In the genomic region with DNA sequence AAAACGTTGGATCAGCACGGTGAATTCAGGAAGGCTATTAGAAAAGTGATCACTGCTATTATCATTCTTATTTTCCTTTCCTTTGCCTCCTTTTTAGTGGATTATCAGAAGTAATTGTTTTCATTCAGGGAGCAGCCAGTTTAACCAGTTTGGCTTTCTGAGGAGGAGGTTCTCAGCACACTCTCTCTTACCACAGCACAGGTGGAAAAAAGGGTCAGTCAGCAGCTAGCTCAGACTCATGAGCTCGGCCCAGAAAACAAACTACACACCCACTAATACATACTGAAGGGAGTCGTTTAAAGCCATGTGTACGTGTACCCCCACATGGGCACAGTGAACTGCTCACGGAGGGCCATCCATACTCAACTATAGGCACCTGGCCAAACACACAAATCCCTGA, we compare ENCODE assay signal across 1 cellular context.
TF ChIP-seq lines count a peak whose summit lies in the region.

No MANE protein-coding gene starts in this region.

TF ChIP-seq in IMR-90, 13 proteins besides CTCF, POLR2A, EP300 and RAD21:
- TF ChIP-seq, protein P1, sequence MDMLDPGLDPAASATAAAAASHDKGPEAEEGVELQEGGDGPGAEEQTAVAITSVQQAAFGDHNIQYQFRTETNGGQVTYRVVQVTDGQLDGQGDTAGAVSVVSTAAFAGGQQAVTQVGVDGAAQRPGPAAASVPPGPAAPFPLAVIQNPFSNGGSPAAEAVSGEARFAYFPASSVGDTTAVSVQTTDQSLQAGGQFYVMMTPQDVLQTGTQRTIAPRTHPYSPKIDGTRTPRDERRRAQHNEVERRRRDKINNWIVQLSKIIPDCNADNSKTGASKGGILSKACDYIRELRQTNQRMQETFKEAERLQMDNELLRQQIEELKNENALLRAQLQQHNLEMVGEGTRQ (IDR thresholded peaks at IDR 0.05; ENCODE audit: low read depth, low read length), result no peak
- TF ChIP-seq MXI1 (IDR thresholded peaks at IDR 0.05; ENCODE audit: borderline replicate concordance, low read depth, low read length) (no peak), BHLHE40 (IDR thresholded peaks at IDR 0.05; ENCODE audit: low read depth, low read length) (no peak), RFX5 (IDR thresholded peaks at IDR 0.05; ENCODE audit: low read depth, low read length) (no peak), MAZ (IDR thresholded peaks at IDR 0.05; ENCODE audit: borderline replicate concordance, low read depth, low read length) (no peak)
- TF ChIP-seq, protein P2, sequence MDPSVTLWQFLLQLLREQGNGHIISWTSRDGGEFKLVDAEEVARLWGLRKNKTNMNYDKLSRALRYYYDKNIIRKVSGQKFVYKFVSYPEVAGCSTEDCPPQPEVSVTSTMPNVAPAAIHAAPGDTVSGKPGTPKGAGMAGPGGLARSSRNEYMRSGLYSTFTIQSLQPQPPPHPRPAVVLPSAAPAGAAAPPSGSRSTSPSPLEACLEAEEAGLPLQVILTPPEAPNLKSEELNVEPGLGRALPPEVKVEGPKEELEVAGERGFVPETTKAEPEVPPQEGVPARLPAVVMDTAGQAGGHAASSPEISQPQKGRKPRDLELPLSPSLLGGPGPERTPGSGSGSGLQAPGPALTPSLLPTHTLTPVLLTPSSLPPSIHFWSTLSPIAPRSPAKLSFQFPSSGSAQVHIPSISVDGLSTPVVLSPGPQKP (IDR thresholded peaks at IDR 0.05; ENCODE audit: borderline replicate concordance, low read depth, low read length), result no peak
